ENCODE assay signal across 8 cellular contexts in genomic region chr6:110681543-110682459, GRCh38.
A peak's percentile ranks its signal among the peaks of the same experiment; 100 is the strongest.
DNase-seq lines count a peak whose midpoint lies in the region; ATAC-seq and TF ChIP-seq lines count a peak whose summit lies in the region.

No MANE protein-coding gene starts in this region.

- H3K36me3 ChIP-seq in ACC112 (ENCODE audit: insufficient read depth, low read length) (no peaks in the 10 kb centered on the region), HCT116 (ENCODE audit: control insufficient read depth in 1 of 2, insufficient read depth in 2 of 2, low read length in 2 of 2) (no peaks in the 10 kb centered on the region), PC-3 (ENCODE audit: low read depth, low read length) (no peaks in the 10 kb centered on the region)

- peak; percentile 23; the same call in 1 of the 2 replicates for ATAC-seq in HCT116
- ATAC-seq in PC-3, result peak; percentile 77
- no peak for ATAC-seq in GM18858 (IDR thresholded peaks at IDR 0.05; ENCODE audit: unreplicated experiment)
- ATAC-seq in effector memory CD8-positive, alpha-beta T cell (replicated peaks), result no peak
- no peak for ATAC-seq in HG03439 (IDR thresholded peaks at IDR 0.05; ENCODE audit: unreplicated experiment)

- no peaks in the 10 kb centered on the region for H4K20me1 ChIP-seq in HCT116 (ENCODE audit: insufficient read depth)
- no peaks in the 10 kb centered on the region for H4K20me1 ChIP-seq in PC-3 (ENCODE audit: low read length)

- no peaks in the 10 kb centered on the region for H3K36me3 Mint-ChIP-seq in immature natural killer cell
- H3K36me3 Mint-ChIP-seq in effector memory CD8-positive, alpha-beta T cell (ENCODE audit: insufficient read depth), result no peaks in the 10 kb centered on the region

- RAD21 ChIA-PET in HCT116 (lab: Charles Lee; ENCODE audit: low non-redundant PET in 1 of 2, low total read pairs in 2 of 2, uncharacterized antibody in 2 of 2, unreplicated experiment in 2 of 2), result interaction anchor here (0.6 to 0.9 kb wide), 4 partner anchors 228 to 269 kb away, joined by 3 to 5 read pairs (median 4); no protein-coding TSS in a partner anchor

- DNase-seq in HCT116 (ENCODE audit: low read depth, low spot score) (no peak), PC-3 (peak; percentile 61), immature natural killer cell (no peak)
- DNase-seq in stimulated activated CD4-positive, alpha-beta T cell treated with anti-CD3 and anti-CD28 coated beads, Interleukin-15, amount 100 ng/mL, for 24 hours, result no peak
- no peak for DNase-seq in effector memory CD8-positive, alpha-beta T cell

- H3K79me2 ChIP-seq in ACC112 (ENCODE audit: control insufficient read depth, insufficient read depth, low read length, unreplicated experiment), result no peaks in the 10 kb centered on the region
- no peaks in the 10 kb centered on the region for H3K79me2 ChIP-seq in HCT116 (ENCODE audit: insufficient read depth, low read length)
- H3K79me2 ChIP-seq in PC-3 (ENCODE audit: low read length), result no peaks in the 10 kb centered on the region

- TF ChIP-seq CTCF in HCT116 (IDR thresholded peaks at IDR 0.05 in 2 of 3, conservative IDR thresholded peaks at IDR 0.05 in 1 of 3; ENCODE audit: borderline replicate concordance in 1 of 3, insufficient read depth in 1 of 3, low read depth in 2 of 3, low read length in 2 of 3) (no peak), PC-3 (conservative IDR thresholded peaks at IDR 0.05; ENCODE audit: low read depth, low read length) (no peak)

- H3K9me3 Mint-ChIP-seq in immature natural killer cell, result no peaks in the 10 kb centered on the region
- H3K9me3 Mint-ChIP-seq in effector memory CD8-positive, alpha-beta T cell, result no peaks in the 10 kb centered on the region

- no peaks in the 10 kb centered on the region for H3K4me1 ChIP-seq in ACC112 (ENCODE audit: control insufficient read depth, insufficient read depth, low read length, unreplicated experiment)
- peaks cover 2 to 6% of the 10 kb centered on the region in 2 experiments; a peak in 3 of 4 replicates for H3K4me1 ChIP-seq in HCT116 (ENCODE audit: control insufficient read depth in 1 of 2, insufficient read depth in 2 of 2, low read length in 2 of 2)
- peaks cover 17% of the 10 kb centered on the region for H3K4me1 ChIP-seq in PC-3 (ENCODE audit: insufficient read depth, low read length)

- no peak overlapping the region for H3K4me2 ChIP-seq in HCT116 (ENCODE audit: low read length)
- H3K4me2 ChIP-seq in PC-3 (ENCODE audit: low read length), result peak overlapping the region; percentile 75

- H3K4me3 ChIP-seq in ACC112 (ENCODE audit: low read depth, low read length) (peak overlapping the region; percentile 55), HCT116 (replicated peaks in 1 of 2; ENCODE audit: low read depth in 1 of 2, low read length in 2 of 2) (no peak overlapping the region), PC-3 (ENCODE audit: low read length) (peak overlapping the region; percentile 28)

- H2AFZ ChIP-seq in ACC112 (ENCODE audit: low read length, unreplicated experiment), result peak overlapping the region; percentile 30
- no peak overlapping the region for H2AFZ ChIP-seq in HCT116 (ENCODE audit: low read depth, low read length, poor library complexity, severe bottlenecking)
- H2AFZ ChIP-seq in PC-3 (ENCODE audit: low read length), result no peak overlapping the region

- H3K27me3 Mint-ChIP-seq in immature natural killer cell (ENCODE audit: low read depth in 3 of 3), result no peaks in the 10 kb centered on the region
- no peaks in the 10 kb centered on the region for H3K27me3 Mint-ChIP-seq in effector memory CD8-positive, alpha-beta T cell

- H3K9me2 ChIP-seq in HCT116 (ENCODE audit: insufficient read depth) (no peaks in the 10 kb centered on the region), PC-3 (replicated peaks; ENCODE audit: low read length) (no peaks in the 10 kb centered on the region)

- H3F3A ChIP-seq in PC-3 (ENCODE audit: low read length, unreplicated experiment), result no peaks in the 10 kb centered on the region

- H3K4me3 Mint-ChIP-seq in immature natural killer cell, result no peak overlapping the region
- H3K4me3 Mint-ChIP-seq in effector memory CD8-positive, alpha-beta T cell, result no peak overlapping the region

- TF ChIP-seq POLR2A in HCT116 (IDR thresholded peaks at IDR 0.05; ENCODE audit: borderline replicate concordance, extremely low read depth, insufficient read depth, insufficient read length), result no peak

- H3K27ac ChIP-seq in ACC112 (ENCODE audit: low read depth, low read length), result peak overlapping the region; percentile 47
- H3K27ac ChIP-seq in HCT116 (ENCODE audit: low read depth, low read length), result no peak overlapping the region
- H3K27ac ChIP-seq in PC-3 (ENCODE audit: low read length), result peak overlapping the region; percentile 80

- peaks cover 14 to 23% of the 10 kb centered on the region in 2 donors for H3K4me1 Mint-ChIP-seq in immature natural killer cell
- peaks cover 3 to 5% of the 10 kb centered on the region in 2 donors for H3K4me1 Mint-ChIP-seq in effector memory CD8-positive, alpha-beta T cell (ENCODE audit: low read depth in 2 of 2)

- no peaks in the 10 kb centered on the region for H3K9me3 ChIP-seq in HCT116 (ENCODE audit: control insufficient read depth in 1 of 2, insufficient read depth in 1 of 2, low read depth in 1 of 2, low read length in 2 of 2)
- H3K9me3 ChIP-seq in PC-3 (ENCODE audit: low read length), result no peaks in the 10 kb centered on the region

- BruUV-seq in HCT116 (replicated peaks; lab: Mats Ljungman, UMichigan), result no TSS peak
- TSS peak; percentile 83 for BruUV-seq in PC-3 (replicated peaks; lab: Mats Ljungman, UMichigan)

- peak overlapping the region in 5 of 6 donors; percentile 7 to 83 (median 65) for H3K27ac Mint-ChIP-seq in immature natural killer cell
- peak overlapping the region in 1 of 2 donors; percentile 63 for H3K27ac Mint-ChIP-seq in effector memory CD8-positive, alpha-beta T cell

- intact Hi-C loops in HCT116 (cut with micrococcal nuclease) (loop anchor here (1.0 to 5.0 kb wide), 4 partner anchors 154 to 317 kb away; partner anchors contain the start of gene AMD1), PC-3 (cut with micrococcal nuclease) (loop anchor here (1.0 to 5.0 kb wide), 7 partner anchors 64 to 316 kb away; partner anchors contain the start of genes AMD1 and CDK19)

- H3K27me3 ChIP-seq in ACC112 (ENCODE audit: insufficient read depth, low read length) (no peaks in the 10 kb centered on the region), HCT116 (ENCODE audit: insufficient read depth, low read length) (no peaks in the 10 kb centered on the region), PC-3 (ENCODE audit: low read length) (no peaks in the 10 kb centered on the region)

- TF ChIP-seq RAD21 in HCT116 (IDR thresholded peaks at IDR 0.05; ENCODE audit: low read depth), result no peak

- POLR2A ChIA-PET in HCT116 (lab: Charles Lee), result interaction anchor here (1.1 to 1.5 kb wide), 2 partner anchors 18 to 192 kb away, joined by 3 to 10 read pairs; partner anchors contain the start of gene AMD1
- POLR2A ChIA-PET in PC-3 (lab: Charles Lee; ENCODE audit: unreplicated experiment), result interaction anchor here (0.5 to 1.2 kb wide), 3 partner anchors 153 to 277 kb away, joined by 3 to 5 read pairs (median 3); partner anchors contain the start of gene GTF3C6

- CTCF ChIA-PET in HCT116 (lab: Charles Lee) (interaction anchor here (0.7 to 2.3 kb wide), 25 partner anchors 9 to 345 kb away, joined by 3 to 16 read pairs (median 4); partner anchors contain the start of genes AMD1 and CDK19), PC-3 (lab: Charles Lee) (interaction anchor here (0.5 to 1.6 kb wide), 10 partner anchors 18 to 480 kb away, joined by 3 to 6 read pairs (median 3); partner anchors contain the start of gene AMD1)

- H3K9ac ChIP-seq in HCT116 (ENCODE audit: low read length), result no peak overlapping the region
- H3K9ac ChIP-seq in PC-3 (ENCODE audit: low read length), result peak overlapping the region; percentile 60

TF ChIP-seq in HCT116, 20 proteins besides CTCF, POLR2A, EP300 and RAD21:
- TF ChIP-seq ZFX (IDR thresholded peaks at IDR 0.05), result no peak
- no peak for TF ChIP-seq SRF (IDR thresholded peaks at IDR 0.05; ENCODE audit: low read depth)
- TF ChIP-seq, protein P1, sequence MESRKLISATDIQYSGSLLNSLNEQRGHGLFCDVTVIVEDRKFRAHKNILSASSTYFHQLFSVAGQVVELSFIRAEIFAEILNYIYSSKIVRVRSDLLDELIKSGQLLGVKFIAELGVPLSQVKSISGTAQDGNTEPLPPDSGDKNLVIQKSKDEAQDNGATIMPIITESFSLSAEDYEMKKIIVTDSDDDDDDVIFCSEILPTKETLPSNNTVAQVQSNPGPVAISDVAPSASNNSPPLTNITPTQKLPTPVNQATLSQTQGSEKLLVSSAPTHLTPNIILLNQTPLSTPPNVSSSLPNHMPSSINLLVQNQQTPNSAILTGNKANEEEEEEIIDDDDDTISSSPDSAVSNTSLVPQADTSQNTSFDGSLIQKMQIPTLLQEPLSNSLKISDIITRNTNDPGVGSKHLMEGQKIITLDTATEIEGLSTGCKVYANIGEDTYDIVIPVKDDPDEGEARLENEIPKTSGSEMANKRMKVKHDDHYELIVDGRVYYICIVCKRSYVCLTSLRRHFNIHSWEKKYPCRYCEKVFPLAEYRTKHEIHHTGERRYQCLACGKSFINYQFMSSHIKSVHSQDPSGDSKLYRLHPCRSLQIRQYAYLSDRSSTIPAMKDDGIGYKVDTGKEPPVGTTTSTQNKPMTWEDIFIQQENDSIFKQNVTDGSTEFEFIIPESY (IDR thresholded peaks at IDR 0.05; ENCODE audit: extremely low read depth, insufficient replicate concordance, low read length), result no peak
- no peak for TF ChIP-seq EZH2phosphoT487 (IDR thresholded peaks at IDR 0.05; ENCODE audit: borderline replicate concordance)
- no peak for TF ChIP-seq FOSL1 (IDR thresholded peaks at IDR 0.05; ENCODE audit: low read depth)

Comparison
In these comparisons a context has a peak if more than half of its experiments do, and no peak if none do; other contexts are left out.
1. H3K4me3 ChIP-seq: peak in ACC112 (single experiment) and PC-3 (single experiment); none in HCT116 (0 of 2).
2. ATAC-seq: peak in HCT116 (single experiment) and PC-3 (single experiment); none in GM18858 (single experiment), effector memory CD8-positive, alpha-beta T cell (single experiment) and HG03439 (single experiment).